Comparison of ENCODE assay signal across 11 cellular contexts in the genomic region with DNA sequence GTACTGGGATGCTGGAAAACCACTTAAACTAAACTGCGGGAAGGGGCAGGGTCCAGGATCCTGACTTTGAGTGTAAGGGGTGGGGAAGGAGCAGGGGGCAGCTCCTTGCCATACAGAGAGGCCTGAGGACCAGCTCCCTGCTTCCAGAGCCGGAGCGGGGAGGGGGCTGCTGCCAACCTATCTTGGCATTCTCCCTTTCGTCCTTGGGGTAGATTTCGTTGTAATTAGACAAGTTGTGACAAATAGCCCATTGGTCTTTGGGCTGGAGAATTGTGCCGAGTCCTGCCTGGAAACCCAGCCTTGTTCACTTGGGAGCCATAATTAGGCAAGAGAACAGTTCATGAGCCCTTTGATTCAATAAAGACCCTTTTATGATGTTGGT.
"Had no signal": no experiment of that assay in that cellular context is flagged by ENCODE, and none has a peak within 500 bp of the region (broad histone marks: within the 10 kb centered on the region; RNA-seq: fewer than 3 reads in every experiment).

No MANE protein-coding gene starts in this region.

- H3K27ac ChIP-seq: foreskin keratinocyte had no signal

- DNase-seq: activated CD4-positive, alpha-beta T cell treated with anti-CD3 and anti-CD28 coated beads, Interleukin-2, amount 50 U/mL, for 48 hours; activated CD4-positive, CD25-positive, alpha-beta regulatory T cell treated with anti-CD3 and anti-CD28 coated beads, Interleukin-2, amount 50 U/mL, for 72 hours; activated CD8-positive, alpha-beta memory T cell treated with anti-CD3 and anti-CD28 coated beads, Interleukin-2, amount 10 ng/mL, durations not matched to agents 7 days and 5 days; activated effector memory CD4-positive, alpha-beta T cell treated with anti-CD3 and anti-CD28 coated beads, Interleukin-2, amount 50 U/mL, for 16 hours; activated T-cell treated with anti-CD3 and anti-CD28 coated beads, Interleukin-2, amount 50 U/mL, for 4 hours; foreskin keratinocyte; ovary; retina; T-helper 9 cell had no signal

- H3K9me3 ChIP-seq: ovary had no signal

- H3K27me3 ChIP-seq: foreskin keratinocyte, ovary had no signal

- ATAC-seq: activated CD8-positive, alpha-beta memory T cell treated with anti-CD3 and anti-CD28 coated beads, Interleukin-2, amount 10 ng/mL, durations not matched to agents 7 days and 5 days; activated naive CD4-positive, alpha-beta T cell treated with anti-CD3 and anti-CD28 coated beads, Interleukin-2, amount 50 U/mL, for 72 hours; activated T-cell treated with anti-CD3 and anti-CD28 coated beads, Interleukin-2, amount 50 U/mL, for 4 hours; foreskin keratinocyte had no signal

- H3K36me3 ChIP-seq: ovary had no signal

- H3K4me3 ChIP-seq: ovary, skin epidermis had no signal
